ENCODE assay signal across 1 cellular context in the genomic region with DNA sequence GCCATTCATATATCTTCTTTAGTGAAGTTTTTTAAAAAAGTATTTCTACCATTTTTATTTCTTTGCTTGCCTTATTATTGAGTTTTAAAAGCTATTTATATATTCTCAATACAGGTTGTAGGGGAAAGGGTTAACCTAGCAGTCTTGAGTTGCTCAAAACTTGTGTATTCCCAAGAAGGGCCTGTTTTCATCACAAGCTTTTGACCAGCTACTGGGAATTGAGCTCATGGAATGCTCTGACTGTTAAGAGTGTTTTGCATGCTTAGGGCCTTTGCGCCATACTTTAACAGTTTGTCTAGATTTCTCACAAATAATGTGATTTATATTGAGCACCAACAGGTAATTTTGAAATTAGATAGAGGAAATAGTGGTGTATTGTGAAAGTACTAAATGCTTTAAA.
TF ChIP-seq lines count a peak whose summit lies in the region.

No MANE protein-coding gene starts in this region.

TF ChIP-seq in HepG2, 621 proteins besides CTCF, POLR2A, EP300 and RAD21 (continued from another document):
- TF ChIP-seq FOXP1 (IDR thresholded peaks at IDR 0.05) (no peak), FOXP1 (CRISPR knock-in tag; IDR thresholded peaks at IDR 0.05) (no peak), BCL6 (CRISPR knock-in tag; IDR thresholded peaks at IDR 0.05) (no peak), RBM39 (IDR thresholded peaks at IDR 0.05; ENCODE audit: low read depth, low read length, poor library complexity, severe bottlenecking) (no peak)
- TF ChIP-seq, protein P1, sequence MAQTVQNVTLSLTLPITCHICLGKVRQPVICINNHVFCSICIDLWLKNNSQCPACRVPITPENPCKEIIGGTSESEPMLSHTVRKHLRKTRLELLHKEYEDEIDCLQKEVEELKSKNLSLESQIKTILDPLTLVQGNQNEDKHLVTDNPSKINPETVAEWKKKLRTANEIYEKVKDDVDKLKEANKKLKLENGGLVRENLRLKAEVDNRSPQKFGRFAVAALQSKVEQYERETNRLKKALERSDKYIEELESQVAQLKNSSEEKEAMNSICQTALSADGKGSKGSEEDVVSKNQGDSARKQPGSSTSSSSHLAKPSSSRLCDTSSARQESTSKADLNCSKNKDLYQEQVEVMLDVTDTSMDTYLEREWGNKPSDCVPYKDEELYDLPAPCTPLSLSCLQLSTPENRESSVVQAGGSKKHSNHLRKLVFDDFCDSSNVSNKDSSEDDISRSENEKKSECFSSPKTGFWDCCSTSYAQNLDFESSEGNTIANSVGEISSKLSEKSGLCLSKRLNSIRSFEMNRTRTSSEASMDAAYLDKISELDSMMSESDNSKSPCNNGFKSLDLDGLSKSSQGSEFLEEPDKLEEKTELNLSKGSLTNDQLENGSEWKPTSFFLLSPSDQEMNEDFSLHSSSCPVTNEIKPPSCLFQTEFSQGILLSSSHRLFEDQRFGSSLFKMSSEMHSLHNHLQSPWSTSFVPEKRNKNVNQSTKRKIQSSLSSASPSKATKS (CRISPR knock-in tag; IDR thresholded peaks at IDR 0.05): no peak
- TF ChIP-seq, protein P2, sequence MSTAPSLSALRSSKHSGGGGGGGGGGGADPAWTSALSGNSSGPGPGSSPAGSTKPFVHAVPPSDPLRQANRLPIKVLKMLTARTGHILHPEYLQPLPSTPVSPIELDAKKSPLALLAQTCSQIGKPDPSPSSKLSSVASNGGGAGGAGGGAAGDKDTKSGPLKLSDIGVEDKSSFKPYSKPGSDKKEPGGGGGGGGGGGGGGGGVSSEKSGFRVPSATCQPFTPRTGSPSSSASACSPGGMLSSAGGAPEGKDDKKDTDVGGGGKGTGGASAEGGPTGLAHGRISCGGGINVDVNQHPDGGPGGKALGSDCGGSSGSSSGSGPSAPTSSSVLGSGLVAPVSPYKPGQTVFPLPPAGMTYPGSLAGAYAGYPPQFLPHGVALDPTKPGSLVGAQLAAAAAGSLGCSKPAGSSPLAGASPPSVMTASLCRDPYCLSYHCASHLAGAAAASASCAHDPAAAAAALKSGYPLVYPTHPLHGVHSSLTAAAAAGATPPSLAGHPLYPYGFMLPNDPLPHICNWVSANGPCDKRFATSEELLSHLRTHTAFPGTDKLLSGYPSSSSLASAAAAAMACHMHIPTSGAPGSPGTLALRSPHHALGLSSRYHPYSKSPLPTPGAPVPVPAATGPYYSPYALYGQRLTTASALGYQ (CRISPR knock-in tag; IDR thresholded peaks at IDR 0.05): no peak
